ENCODE assay signal across 34 cellular contexts in the genomic region with DNA sequence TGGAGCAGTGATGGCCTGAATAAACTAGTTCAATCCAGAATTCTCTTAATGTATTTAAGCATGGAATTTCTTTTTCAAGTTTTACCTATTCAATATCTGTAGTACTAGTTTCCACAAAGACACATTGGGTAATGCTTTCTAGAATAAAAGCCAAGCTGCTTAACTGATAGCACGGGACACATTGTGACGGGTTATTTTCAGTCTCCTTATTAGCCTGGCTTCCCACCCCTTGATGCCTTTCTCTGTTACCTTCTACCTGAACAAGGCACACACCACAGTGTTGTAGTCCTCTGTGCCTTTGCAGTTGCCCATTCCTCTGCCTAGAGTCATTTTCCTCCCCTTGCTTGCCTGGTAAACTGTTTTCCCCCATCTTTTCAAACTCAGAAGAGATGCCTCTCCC.
"Had no signal": no experiment of that assay in that cellular context is flagged by ENCODE, and none has a peak within 500 bp of the region (broad histone marks: within the 10 kb centered on the region; RNA-seq: fewer than 3 reads in every experiment).

No MANE protein-coding gene starts in this region.

- FAIRE-seq: astrocyte, TTC549 had no signal

- DNase-seq: activated B cell treated with CpG ODN at 0.5 μM for 24 hours; activated CD4-positive, alpha-beta memory T cell treated with anti-CD3 and anti-CD28 coated beads for 36 hours; activated CD4-positive, alpha-beta T cell treated with anti-CD3 and anti-CD28 coated beads for 4 hours; activated CD4-positive, alpha-beta T cell treated with anti-CD3 and anti-CD28 coated beads, Interleukin-2, amount 10 ng/mL, durations not matched to agents 24 days and 14 days; activated CD4-positive, alpha-beta T cell treated with anti-CD3 and anti-CD28 coated beads, Interleukin-2, amount 50 U/mL, for 1 hour; activated CD4-positive, alpha-beta T cell treated with anti-CD3 and anti-CD28 coated beads, Interleukin-2, amount 50 U/mL, for 4 hours; activated CD4-positive, CD25-positive, alpha-beta regulatory T cell treated with anti-CD3 and anti-CD28 coated beads, Interleukin-2, amount 50 U/mL, for 72 hours; activated CD8-positive, alpha-beta memory T cell treated with anti-CD3 and anti-CD28 coated beads, Interleukin-2, amount 50 U/mL, for 4 hours; activated CD8-positive, alpha-beta T cell treated with anti-CD3 and anti-CD28 coated beads for 36 hours; activated effector memory CD4-positive, alpha-beta T cell treated with anti-CD3 and anti-CD28 coated beads, Interleukin-2, amount 50 U/mL, for 16 hours; activated gamma-delta T cell treated with Interleukin-2 at 50 U/mL for 16 hours; activated naive CD4-positive, alpha-beta T cell; activated naive CD4-positive, alpha-beta T cell treated with anti-CD3 and anti-CD28 coated beads for 36 hours; activated naive CD4-positive, alpha-beta T cell treated with anti-CD3 and anti-CD28 coated beads, Interleukin-2, amount 50 U/mL, for 16 hours; activated naive CD8-positive, alpha-beta T cell treated with anti-CD3 and anti-CD28 coated beads for 36 hours; activated T-cell treated with anti-CD3 and anti-CD28 coated beads for 4 hours; activated T-cell treated with anti-CD3 and anti-CD28 coated beads, Interleukin-2, amount 50 U/mL, for 1 hour; activated T-cell treated with anti-CD3 and anti-CD28 coated beads, Interleukin-2, amount 50 U/mL, for 4 hours; activated T-cell treated with anti-CD3 and anti-CD28 coated beads, Interleukin-2, amount 50 U/mL, for 72 hours; adrenal gland; amniotic stem cell; aorta; body of pancreas; brain microvascular endothelial cell; central memory CD4-positive, alpha-beta T cell; T-helper 1 cell; T-helper 2 cell; T-helper 9 cell had no signal

- H3K27ac ChIP-seq: adrenal gland, body of pancreas, brain microvascular endothelial cell, breast epithelium, VCaP had no signal

- H3K4me1 ChIP-seq: adrenal gland, body of pancreas, breast epithelium had no signal

- H3K9me3 ChIP-seq: adrenal gland, body of pancreas, breast epithelium had no signal

- H3K36me3 ChIP-seq: adrenal gland, brain microvascular endothelial cell, breast epithelium had no signal

- ATAC-seq: activated CD8-positive, alpha-beta T cell treated with anti-CD3 and anti-CD28 coated beads for 36 hours; activated naive CD4-positive, alpha-beta T cell treated with anti-CD3 and anti-CD28 coated beads, Interleukin-2, amount 50 U/mL, for 72 hours; activated T-cell treated with anti-CD3 and anti-CD28 coated beads, Interleukin-2, amount 50 U/mL, for 4 hours; activated T-cell treated with anti-CD3 and anti-CD28 coated beads, Interleukin-2, amount 50 U/mL, for 72 hours; activated T-helper 17 cell treated with anti-CD3 and anti-CD28 coated beads, Interleukin-2, amount 50 U/mL, for 72 hours; body of pancreas had no signal

- H3K27me3 ChIP-seq: adrenal gland, body of pancreas, brain microvascular endothelial cell, breast epithelium had no signal

- H3K4me3 ChIP-seq: adrenal gland, body of pancreas, breast epithelium had no signal
